Comparison of ENCODE assay signal across 8 cellular contexts in genomic region chr19:5624154-5624663, GRCh38.
DNase-seq lines count a peak whose midpoint lies in the region; TF ChIP-seq lines count a peak whose summit lies in the region.

No MANE protein-coding gene starts in this region.

- no peak for TF ChIP-seq CTCF in AG09309 (IDR thresholded peaks at IDR 0.05; ENCODE audit: control insufficient read depth, insufficient read depth, low read depth, low read length, missing control alignments)
- TF ChIP-seq CTCF in HFF-Myc (IDR thresholded peaks at IDR 0.05; ENCODE audit: low read depth, low read length, missing control alignments): no peak
- no peak for TF ChIP-seq CTCF in nephron (IDR thresholded peaks at IDR 0.05; ENCODE audit: unreplicated experiment in 3 of 3)

- H3K27ac Mint-ChIP-seq in nephron: peak overlapping the region; percentile 79 to 100 (median 88)

- H3K4me3 Mint-ChIP-seq in nephron: peak overlapping the region; percentile 92 to 100 (median 100)

- H3K27me3 Mint-ChIP-seq in nephron (ENCODE audit: low read depth): no peaks in the 10 kb centered on the region

- H3K4me3 ChIP-seq in AG09309 (ENCODE audit: control insufficient read depth, low read depth, low read length): peak overlapping the region; percentile 87
- peak overlapping the region; percentile 99 for H3K4me3 ChIP-seq in HFF-Myc (replicated peaks; ENCODE audit: low read depth, low read length)

- H3K4me1 Mint-ChIP-seq in nephron: peaks cover 56% of the 10 kb centered on the region

- no peak for DNase-seq in AG09309 (ENCODE audit: low read depth)
- DNase-seq in HFF-Myc (ENCODE audit: extremely low read depth, low read depth): no peak
- DNase-seq in activated T-cell treated with anti-CD3 and anti-CD28 coated beads for 4 hours: peak; percentile 8
- DNase-seq in fibroblast of peridontal ligament (ENCODE audit: extremely low read depth): peak; percentile 68
- no peak for DNase-seq in 8988T
- DNase-seq in NCI-H510A treated with DMSO at 0.1 percent for 48 hours (lab: John Stamatoyannopoulos, UW): no peak
- DNase-seq in NK-92 treated with Interleukin-12 subunit alpha and Interleukin-12 subunit beta, amount 100 ng/mL, for 24 hours (lab: John Stamatoyannopoulos, UW): no peak

- H3K36me3 Mint-ChIP-seq in nephron (ENCODE audit: low read depth): peaks cover 53% of the 10 kb centered on the region

- no peaks in the 10 kb centered on the region for H3K9me3 Mint-ChIP-seq in nephron

Comparison
In these comparisons a context has a peak if more than half of its experiments do, and no peak if none do; other contexts are left out.
1. DNase-seq: peak in activated T-cell treated with anti-CD3 and anti-CD28 coated beads for 4 hours (single experiment) and fibroblast of peridontal ligament (single experiment); none in AG09309 (single experiment), HFF-Myc (single experiment), 8988T (single experiment), NCI-H510A treated with DMSO at 0.1 percent for 48 hours (single experiment) and NK-92 treated with Interleukin-12 subunit alpha and Interleukin-12 subunit beta, amount 100 ng/mL, for 24 hours (single experiment).